2 cellular contexts compared by ENCODE assay signal in genomic region chr19:35577918-35578317, GRCh38.
TF ChIP-seq lines count a peak whose summit lies in the region.

No MANE protein-coding gene starts in this region.

TF ChIP-seq in HEK293, 187 proteins besides CTCF, POLR2A, EP300 and RAD21:
- no peak for TF ChIP-seq REPIN1 (tag by site-specific recombination; IDR thresholded peaks at IDR 0.05; ENCODE audit: low read depth)
- no peak for TF ChIP-seq BCL6B (tag by site-specific recombination; IDR thresholded peaks at IDR 0.05)
- TF ChIP-seq ZNF580 (tag by site-specific recombination; IDR thresholded peaks at IDR 0.05): peak; percentile 45; the same call in 1 of the 2 replicates
- no peak for TF ChIP-seq ZNF660 (tag by site-specific recombination; IDR thresholded peaks at IDR 0.05)
- TF ChIP-seq ZNF202 (tag by site-specific recombination; IDR thresholded peaks at IDR 0.05; ENCODE audit: borderline replicate concordance): no peak
- no peak for TF ChIP-seq PRDM4 (tag by site-specific recombination; IDR thresholded peaks at IDR 0.05)
- TF ChIP-seq ZNF610 (tag by site-specific recombination; IDR thresholded peaks at IDR 0.05; ENCODE audit: borderline replicate concordance): no peak
- TF ChIP-seq ZNF366 (tag by site-specific recombination; conservative IDR thresholded peaks at IDR 0.05): no peak
- no peak for TF ChIP-seq ZFP3 (tag by site-specific recombination; IDR thresholded peaks at IDR 0.05; ENCODE audit: low read depth)
- no peak for TF ChIP-seq ZNF623 (tag by site-specific recombination; IDR thresholded peaks at IDR 0.05)
- TF ChIP-seq ZBTB11 (tag by site-specific recombination; conservative IDR thresholded peaks at IDR 0.05; ENCODE audit: low read depth): no peak
- TF ChIP-seq ZNF792 (tag by site-specific recombination; IDR thresholded peaks at IDR 0.05): no peak
- TF ChIP-seq ZNF146 (tag by site-specific recombination; IDR thresholded peaks at IDR 0.05): peak; percentile 95
- no peak for TF ChIP-seq OVOL3 (tag by site-specific recombination; IDR thresholded peaks at IDR 0.05)
- no peak for TF ChIP-seq ZBTB21 (tag by site-specific recombination; IDR thresholded peaks at IDR 0.05)

TF ChIP-seq in K562, 482 proteins besides CTCF, POLR2A, EP300 and RAD21:
- TF ChIP-seq MYNN (IDR thresholded peaks at IDR 0.05): no peak
- TF ChIP-seq MYNN (CRISPR knock-in tag; IDR thresholded peaks at IDR 0.05): no peak
- TF ChIP-seq RBM25 (IDR thresholded peaks at IDR 0.05; ENCODE audit: low read depth, low read length, severe bottlenecking): peak; percentile 35
- TF ChIP-seq ZNF174 (CRISPR knock-in tag; IDR thresholded peaks at IDR 0.05): no peak
- TF ChIP-seq BCOR (IDR thresholded peaks at IDR 0.05): 0 out of 2 replicates have a peak, but pooled peaks have one; percentile 10
- TF ChIP-seq ZNF146 (CRISPR knock-in tag; IDR thresholded peaks at IDR 0.05; ENCODE audit: unreplicated experiment): peak; percentile 48
TF ChIP-seq in K562: peak in this region for 3.
